Comparison of ENCODE assay signal across 9 cellular contexts in genomic region chr17:32927201-32927723, GRCh38. TPM values are rescaled to one million over a fixed set of nuclear protein-coding genes. Genes with fewer than 3 reads are reported as not detected.
DNase-seq lines count a peak whose midpoint lies in the region; TF ChIP-seq lines count a peak whose summit lies in the region.
"Had no signal": no experiment of that assay in that cellular context is flagged by ENCODE, and none has a peak within 500 bp of the region (broad histone marks: within the 10 kb centered on the region; RNA-seq: fewer than 3 reads in every experiment).

No MANE protein-coding gene starts in this region.

- DNase-seq in breast epithelium (ENCODE audit: low spot score in 2 of 2), result no peak
- DNase-seq in MCF 10A (ENCODE audit: unreplicated experiment), result no peak
- no peak for DNase-seq in chondrocyte (ENCODE audit: low spot score)
- no peak for DNase-seq in mesothelial cell of epicardium (ENCODE audit: low spot score in 2 of 2, unreplicated experiment in 2 of 2)
- DNase-seq in DMS79 treated with DMSO at 0.1 percent for 48 hours (lab: John Stamatoyannopoulos, UW), result no peak
- DNase-seq in SW480 (ENCODE audit: low spot score), result no peak
- no peak for DNase-seq in HEK293T (ENCODE audit: extremely low spot score)
- DNase-seq: Karpas-422 had no signal

- TF ChIP-seq CTCF in breast epithelium (IDR thresholded peaks at IDR 0.05), result no peak
- TF ChIP-seq CTCF in MCF 10A (IDR thresholded peaks at IDR 0.05; ENCODE audit: unreplicated experiment), result no peak
- no peak for TF ChIP-seq CTCF in chondrocyte (IDR thresholded peaks at IDR 0.05)
- no peak for TF ChIP-seq CTCF in mesothelial cell of epicardium (IDR thresholded peaks at IDR 0.05; ENCODE audit: unreplicated experiment)

- no peak overlapping the region for H3K4me3 Mint-ChIP-seq in MCF 10A (ENCODE audit: unreplicated experiment)
- H3K4me3 Mint-ChIP-seq in chondrocyte (ENCODE audit: unreplicated experiment), result peak overlapping the region; percentile 75
- peak overlapping the region; percentile 75 for H3K4me3 Mint-ChIP-seq in mesothelial cell of epicardium

- peak overlapping the region; percentile 64 to 78 (median 73) for H3K4me3 ChIP-seq in breast epithelium
- H3K4me3 ChIP-seq in urinary bladder (ENCODE audit: low read depth, low read length), result peak overlapping the region; percentile 83

- H3K9me3 ChIP-seq in breast epithelium, result no peaks in the 10 kb centered on the region

- H3K36me3 Mint-ChIP-seq in MCF 10A (ENCODE audit: insufficient read depth, unreplicated experiment) (no peaks in the 10 kb centered on the region), chondrocyte (ENCODE audit: low read depth) (peaks cover 5% of the 10 kb centered on the region), mesothelial cell of epicardium (peaks cover 7% of the 10 kb centered on the region)

- WGBS in urinary bladder, result 27% methylated on average over 11 of the region's 11 CpGs

- H3K4me1 Mint-ChIP-seq in MCF 10A (ENCODE audit: insufficient read depth, unreplicated experiment) (no peaks in the 10 kb centered on the region), chondrocyte (ENCODE audit: low read depth) (peaks cover 14% of the 10 kb centered on the region), mesothelial cell of epicardium (peaks cover 12% of the 10 kb centered on the region)

- H3K4me1 ChIP-seq in breast epithelium, result peaks cover 0 to 5% of the 10 kb centered on the region in 2 donors
- H3K4me1 ChIP-seq in urinary bladder (ENCODE audit: insufficient read depth), result no peaks in the 10 kb centered on the region

- no peaks in the 10 kb centered on the region for H3K27me3 ChIP-seq in breast epithelium

- intact Hi-C loops in breast epithelium (cut with DNase I; ENCODE audit: low total_unique reads) (no loop called here), MCF 10A (cut with micrococcal nuclease) (no loop called here)

- H3K27ac Mint-ChIP-seq in MCF 10A (ENCODE audit: low read depth, unreplicated experiment), result no peak overlapping the region
- H3K27ac Mint-ChIP-seq in chondrocyte (ENCODE audit: unreplicated experiment), result no peak overlapping the region
- H3K27ac Mint-ChIP-seq in mesothelial cell of epicardium, result peak overlapping the region; percentile 91

- no peaks in the 10 kb centered on the region for H3K9me3 Mint-ChIP-seq in MCF 10A (ENCODE audit: unreplicated experiment)
- no peaks in the 10 kb centered on the region for H3K9me3 Mint-ChIP-seq in chondrocyte (ENCODE audit: low read depth)
- H3K9me3 Mint-ChIP-seq in mesothelial cell of epicardium, result no peaks in the 10 kb centered on the region

- peak overlapping the region; percentile 82 to 94 for H3K27ac ChIP-seq in breast epithelium
- H3K27ac ChIP-seq in urinary bladder (ENCODE audit: low read depth), result peak overlapping the region; percentile 76

- POLR2A ChIA-PET in MCF 10A (lab: Yijun Ruan, JAX), result no interaction called here
- POLR2A ChIA-PET in HEK293T (lab: Yijun Ruan, JAX), result interaction anchor here (0.5 to 2.4 kb wide), 4 partner anchors 12 to 376 kb away, joined by 3 to 12 read pairs (median 4); no protein-coding TSS in a partner anchor

- no peak for TF ChIP-seq POLR2A in breast epithelium (IDR thresholded peaks at IDR 0.05)

- CTCF ChIA-PET in MCF 10A (lab: Yijun Ruan, JAX) (interaction anchor here (1.1 kb wide), 1 partner anchor 9 kb away, joined by 5 read pairs; no protein-coding TSS in a partner anchor), HEK293T (lab: Yijun Ruan, JAX) (no interaction called here)

- BruUV-seq in MCF 10A (replicated peaks; lab: Mats Ljungman, UMichigan), result no TSS peak

- H3K36me3 ChIP-seq in breast epithelium, result no peaks in the 10 kb centered on the region
- H3K36me3 ChIP-seq in urinary bladder (ENCODE audit: insufficient read depth), result no peaks in the 10 kb centered on the region

- no peaks in the 10 kb centered on the region for H3K27me3 Mint-ChIP-seq in MCF 10A (ENCODE audit: insufficient read depth, unreplicated experiment)
- H3K27me3 Mint-ChIP-seq in chondrocyte (ENCODE audit: low read depth), result no peaks in the 10 kb centered on the region
- no peaks in the 10 kb centered on the region for H3K27me3 Mint-ChIP-seq in mesothelial cell of epicardium (ENCODE audit: low read depth)

TF ChIP-seq in HEK293T, 16 proteins besides CTCF, POLR2A, EP300 and RAD21:
- no peak for TF ChIP-seq FOXA1 (IDR thresholded peaks at IDR 0.05)
- no peak for TF ChIP-seq FOXK2 (IDR thresholded peaks at IDR 0.05)
- no peak for TF ChIP-seq SP1 (IDR thresholded peaks at IDR 0.05)
- TF ChIP-seq FOXM1 (IDR thresholded peaks at IDR 0.05; ENCODE audit: borderline replicate concordance), result no peak
- TF ChIP-seq TARDBP (IDR thresholded peaks at IDR 0.05), result no peak
- no peak for TF ChIP-seq BHLHE40 (IDR thresholded peaks at IDR 0.05; ENCODE audit: borderline replicate concordance)
- TF ChIP-seq SUZ12 (IDR thresholded peaks at IDR 0.05), result no peak
- TF ChIP-seq NFRKB (IDR thresholded peaks at IDR 0.05), result no peak
- TF ChIP-seq ARNT (IDR thresholded peaks at IDR 0.05), result no peak
- no peak for TF ChIP-seq PKNOX1 (IDR thresholded peaks at IDR 0.05)
- no peak for TF ChIP-seq CTBP1 (IDR thresholded peaks at IDR 0.05; ENCODE audit: borderline replicate concordance)
- no peak for TF ChIP-seq LEF1 (IDR thresholded peaks at IDR 0.05; ENCODE audit: borderline replicate concordance)
- TF ChIP-seq HDGF (IDR thresholded peaks at IDR 0.05; ENCODE audit: borderline replicate concordance), result no peak
- TF ChIP-seq L3MBTL2 (conservative IDR thresholded peaks at IDR 0.05), result no peak
- TF ChIP-seq ELF4 (IDR thresholded peaks at IDR 0.05), result no peak
- no peak for TF ChIP-seq ZNF384 (IDR thresholded peaks at IDR 0.05)

RNA-seq across cellular contexts. Expression of gene TMEM98, which starts 0.7 kb away (rescaled TPM):
- total RNA-seq in breast epithelium (100 to 1,000 TPM in 2 of 3 donors, 10 to 100 TPM in 1; 59.7 to 138 (median 129) TPM), MCF 10A (2022) (5.2 and 9.2 TPM in 2 replicates), chondrocyte (65.0 to 75.4 TPM (median 68.8 TPM) in 3 replicates), mesothelial cell of epicardium (205 to 216 TPM (median 206 TPM) in 3 replicates), urinary bladder (79.7 TPM)
- polyA plus RNA-seq in urinary bladder, result 86.3 TPM

RNA-seq across cellular contexts. Expression of gene MYO1D, which starts 50.3 kb away (rescaled TPM):
- 100 to 1,000 TPM in 1 of 3 donors, 10 to 100 TPM in 2; 54.4 to 114 (median 76.7) TPM for total RNA-seq in breast epithelium
- total RNA-seq in MCF 10A (2022), result 20.7 and 30.5 TPM in 2 replicates
- total RNA-seq in chondrocyte, result 96.5 to 113 TPM (median 107 TPM) in 3 replicates
- total RNA-seq in mesothelial cell of epicardium, result 41.9 to 51.6 TPM (median 48.6 TPM) in 3 replicates
- total RNA-seq in urinary bladder, result 31.7 TPM
- polyA plus RNA-seq in urinary bladder, result 18.7 TPM
